23 cellular contexts compared by ENCODE assay signal in the genomic region with DNA sequence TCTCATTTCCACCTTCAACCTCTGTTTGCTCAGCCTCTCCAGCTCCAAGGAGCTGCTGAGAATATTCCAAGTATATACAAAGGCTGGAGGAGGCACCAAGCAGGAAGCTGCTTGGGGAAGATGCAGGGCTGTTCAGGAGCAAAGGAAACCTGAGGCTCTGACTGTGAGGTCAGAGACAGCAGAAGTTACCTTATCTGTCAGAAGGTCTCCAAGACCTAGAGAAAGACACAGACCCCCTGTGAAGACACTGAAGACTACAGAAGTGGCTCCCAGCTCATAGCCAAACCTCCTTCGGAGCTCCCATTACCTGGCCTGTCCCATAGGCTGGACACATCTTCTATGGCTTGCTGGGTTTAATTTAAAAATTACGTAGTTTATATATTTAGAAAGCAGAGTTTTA.
"Had no signal": no experiment of that assay in that cellular context is flagged by ENCODE, and none has a peak within 500 bp of the region (broad histone marks: within the 10 kb centered on the region; RNA-seq: fewer than 3 reads in every experiment).

No MANE protein-coding gene starts in this region.

- H3K9me3 ChIP-seq: gastrocnemius medialis, right atrium auricular region, testis, tibial artery had no signal

- ATAC-seq: gastrocnemius medialis; naive thymus-derived CD4-positive, alpha-beta T cell; sciatic nerve; stimulated activated naive CD8-positive, alpha-beta T cell treated with anti-CD3 and anti-CD28 coated beads, Interleukin-15, Interleukin-2, amounts not matched to agents 100 U/mL and 50 U/mL, for 24 hours had no signal

- DNase-seq: dorsolateral prefrontal cortex; effector CD4-positive, alpha-beta T cell; foreskin fibroblast; gastrocnemius medialis; head of caudate nucleus; midbrain; naive thymus-derived CD4-positive, alpha-beta T cell; stimulated activated CD4-positive, alpha-beta T cell treated with anti-CD3 and anti-CD28 coated beads, Interleukin-12 subunit alpha, Interleukin-12 subunit beta, amount 100 ng/mL, for 4 hours; stimulated activated CD4-positive, alpha-beta T cell treated with anti-CD3 and anti-CD28 coated beads, Interleukin-1b, Interleukin-23, amount 100 ng/mL, for 48 hours; stimulated activated CD4-positive, alpha-beta T cell treated with anti-CD3 and anti-CD28 coated beads, Interleukin-4, amount 100 ng/mL, for 1 hour; stimulated activated CD8-positive, alpha-beta memory T cell treated with anti-CD3 and anti-CD28 coated beads, Interleukin-4, amount 100 ng/mL, for 48 hours; stimulated activated naive CD8-positive, alpha-beta T cell treated with anti-CD3 and anti-CD28 coated beads, Interleukin-15, Interleukin-2, amounts not matched to agents 100 U/mL and 50 U/mL, for 24 hours; substantia nigra; tibial artery had no signal

- H3K27me3 ChIP-seq: dorsolateral prefrontal cortex, gastrocnemius medialis, neural progenitor cell, right atrium auricular region, testis, tibial artery had no signal

- H3K9ac ChIP-seq: neural progenitor cell, parathyroid adenoma had no signal

- H3K27ac ChIP-seq: dorsolateral prefrontal cortex, gastrocnemius medialis, neural progenitor cell, parathyroid adenoma, right atrium auricular region, testis, tibial artery had no signal

- H3K4me3 ChIP-seq: dorsolateral prefrontal cortex, gastrocnemius medialis, lung, neural progenitor cell, right atrium auricular region, smooth muscle cell, testis, tibial artery had no signal

- H3K4me2 ChIP-seq: neural progenitor cell, smooth muscle cell had no signal

- H3K36me3 ChIP-seq: gastrocnemius medialis, neural progenitor cell, right atrium auricular region, tibial artery had no signal

- H3K79me2 ChIP-seq: parathyroid adenoma had no signal

- FAIRE-seq: colon, keratinocyte had no signal

- H2AFZ ChIP-seq: neural progenitor cell, parathyroid adenoma had no signal

- H3K4me1 ChIP-seq: gastrocnemius medialis, right atrium auricular region, testis, tibial artery had no signal
